ENCODE assay signal across 21 cellular contexts in the genomic region with DNA sequence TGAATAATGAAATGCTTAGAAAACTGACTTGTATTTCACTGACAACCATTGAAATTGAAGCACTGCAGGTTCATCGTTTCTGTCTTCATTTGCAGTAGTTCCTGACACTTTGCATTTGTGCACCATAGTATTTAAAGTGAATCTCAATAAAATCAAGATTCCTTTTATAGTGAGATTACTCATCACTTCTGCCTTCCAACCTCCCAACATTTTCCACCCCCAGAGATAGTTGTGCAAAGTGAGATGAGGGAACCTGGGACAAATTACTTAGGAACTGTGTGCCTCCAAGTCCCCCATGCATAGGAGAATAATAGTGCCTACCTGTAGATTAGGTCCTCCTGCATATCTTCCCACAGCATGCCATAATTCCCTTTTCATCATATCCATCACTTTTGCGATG.
"Had no signal": no experiment of that assay in that cellular context is flagged by ENCODE, and none has a peak within 500 bp of the region (broad histone marks: within the 10 kb centered on the region; RNA-seq: fewer than 3 reads in every experiment).

No MANE protein-coding gene starts in this region.

- ATAC-seq: HepG2, Panc1, SK-N-SH treated with all-trans-retinoic acid at 6 μM for 48 hours had no signal

- H3K36me3 ChIP-seq: MG63, SJCRH30 had no signal

- H3K9me3 ChIP-seq: MG63, SJCRH30 had no signal

- H3K4me3 ChIP-seq: MG63, SJCRH30 had no signal

- H3K27me3 ChIP-seq: MG63, SJCRH30 had no signal

- DNase-seq: IMR-90, KG1, MG63, NCI-H1092, NCI-H1105 treated with DMSO at 0.1 percent for 48 hours, NCI-H1417 treated with DMSO at 0.1 percent for 48 hours, NCI-H146, NCI-H1694 treated with DMSO at 0.1 percent for 48 hours, NCI-H1930, NCI-H2081, NCI-H2107, NCI-H2227 treated with DMSO at 0.1 percent for 48 hours, NCI-H524, NCI-H69, NCI-H774, SHP77, SJCRH30 had no signal

- H3K27ac ChIP-seq: RWPE1, SJCRH30 had no signal
